Comparison of ENCODE assay signal across 19 cellular contexts in genomic region chr18:32301361-32301760, GRCh38.
DNase-seq lines count a peak whose midpoint lies in the region; ATAC-seq and TF ChIP-seq lines count a peak whose summit lies in the region.
"Had no signal": no experiment of that assay in that cellular context is flagged by ENCODE, and none has a peak within 500 bp of the region (broad histone marks: within the 10 kb centered on the region; RNA-seq: fewer than 3 reads in every experiment).

No MANE protein-coding gene starts in this region.

- peaks cover 16 to 23% of the 10 kb centered on the region in 2 donors for H3K4me1 ChIP-seq in gastrocnemius medialis
- no peaks in the 10 kb centered on the region for H3K4me1 ChIP-seq in mesendoderm (ENCODE audit: control insufficient read depth, low read depth, low read length)
- H3K4me1 ChIP-seq in colonic mucosa: peaks cover 4% of the 10 kb centered on the region

- H3K4ac ChIP-seq in mesendoderm (ENCODE audit: low read depth, low read length): no peak overlapping the region

- H3K9ac ChIP-seq in mesendoderm (ENCODE audit: low read length) (no peak overlapping the region), colonic mucosa (ENCODE audit: low read depth in 2 of 2, low read length in 2 of 2) (no peak overlapping the region)

- no peak overlapping the region for H2AK5ac ChIP-seq in mesendoderm (ENCODE audit: low read length)

- in situ Hi-C loops in gastrocnemius medialis (cut with MboI; ENCODE audit: low sequenced_read_pairs in 4 of 4): no loop called here

- H3K36me3 Mint-ChIP-seq in activated CD4-positive, alpha-beta T cell treated with anti-CD3 and anti-CD28 coated beads, Interleukin-2, amount 10 ng/mL, durations not matched to agents 24 days and 14 days (ENCODE audit: low read depth): no peaks in the 10 kb centered on the region
- no peaks in the 10 kb centered on the region for H3K36me3 Mint-ChIP-seq in T-cell

- no peak for TF ChIP-seq CTCF in coronary artery (IDR thresholded peaks at IDR 0.05)
- no peak for TF ChIP-seq CTCF in gastrocnemius medialis (IDR thresholded peaks at IDR 0.05 in 4 of 5, conservative IDR thresholded peaks at IDR 0.05 in 1 of 5)
- TF ChIP-seq CTCF in colonic mucosa (IDR thresholded peaks at IDR 0.05): no peak

- DNase-seq in Right ventricle myocardium superior: no peak
- DNase-seq in Right ventricle myocardium inferior (ENCODE audit: missing footprints): no peak
- DNase-seq in coronary artery (ENCODE audit: low spot score): no peak
- no peak for DNase-seq in gastrocnemius medialis
- no peak for DNase-seq in mesendoderm
- DNase-seq in colonic mucosa: no peak
- DNase-seq in activated CD4-positive, alpha-beta T cell treated with anti-CD3 and anti-CD28 coated beads, Interleukin-2, amount 10 ng/mL, durations not matched to agents 24 days and 14 days: no peak
- no peak for DNase-seq in T-cell
- DNase-seq: activated naive CD4-positive, alpha-beta T cell treated with Interleukin-2 at 50 U/mL for 16 hours; activated T-cell treated with anti-CD3 and anti-CD28 coated beads, Interleukin-2, amount 50 U/mL, for 4 hours; AML-193; caudate nucleus; GF-D8; Karpas-422; NCI-H510A had no signal

- H2BK5ac ChIP-seq in mesendoderm (ENCODE audit: low read length): no peak overlapping the region

- H3K36me3 ChIP-seq in gastrocnemius medialis (no peaks in the 10 kb centered on the region), mesendoderm (ENCODE audit: control insufficient read depth, insufficient read depth, low read length) (no peaks in the 10 kb centered on the region), colonic mucosa (no peaks in the 10 kb centered on the region)
- H3K36me3 ChIP-seq: neutrophil, SJSA1 had no signal

- no peak overlapping the region for H2BK120ac ChIP-seq in mesendoderm (ENCODE audit: low read depth, low read length)

- no peak overlapping the region for H4K5ac ChIP-seq in mesendoderm (ENCODE audit: low read length)

- no CpG with 5 or more reads among the region's 4 CpGs for WGBS in mesendoderm (ENCODE audit: extremely low coverage, insufficient coverage, low lambda C conversion rate)

- H3K56ac ChIP-seq in mesendoderm (ENCODE audit: low read length): no peak overlapping the region

- no peak overlapping the region for H3K27ac Mint-ChIP-seq in activated CD4-positive, alpha-beta T cell treated with anti-CD3 and anti-CD28 coated beads, Interleukin-2, amount 10 ng/mL, durations not matched to agents 24 days and 14 days
- no peak overlapping the region for H3K27ac Mint-ChIP-seq in T-cell
- H3K27ac Mint-ChIP-seq: T-helper 1 cell treated with Interleukin-12 subunit alpha and Interleukin-12 subunit beta and Interleukin-4 antibody, amounts not matched to agents 30 μg/mL and 1 μg/mL, for 36 hours had no signal

- CTCF ChIA-PET in T-cell (lab: Charles Lee): no interaction called here

- H3K79me1 ChIP-seq in mesendoderm (ENCODE audit: low read length): no peaks in the 10 kb centered on the region

- no peaks in the 10 kb centered on the region for H3K27me3 ChIP-seq in gastrocnemius medialis
- no peaks in the 10 kb centered on the region for H3K27me3 ChIP-seq in mesendoderm (ENCODE audit: insufficient read depth, low read length, poor library complexity)
- H3K27me3 ChIP-seq in colonic mucosa: no peaks in the 10 kb centered on the region
- H3K27me3 ChIP-seq: SJSA1 had no signal

- H3K9me3 ChIP-seq in gastrocnemius medialis (no peaks in the 10 kb centered on the region), colonic mucosa (no peaks in the 10 kb centered on the region)
- H3K9me3 ChIP-seq: neutrophil, SJSA1 had no signal

- TF ChIP-seq POLR2A in gastrocnemius medialis (IDR thresholded peaks at IDR 0.05): no peak

- no peak overlapping the region for H3K23ac ChIP-seq in mesendoderm (ENCODE audit: low read length)

- POLR2A ChIA-PET in T-cell (lab: Charles Lee): no interaction called here

- H3K4me3 ChIP-seq in coronary artery: no peak overlapping the region
- H3K4me3 ChIP-seq in gastrocnemius medialis: no peak overlapping the region
- no peak overlapping the region for H3K4me3 ChIP-seq in mesendoderm (ENCODE audit: low read length)
- no peak overlapping the region for H3K4me3 ChIP-seq in colonic mucosa
- H3K4me3 ChIP-seq: SJSA1 had no signal

- ATAC-seq in Right ventricle myocardium superior (ENCODE audit: poor library complexity): peak; percentile 14
- no peak for ATAC-seq in Right ventricle myocardium inferior
- ATAC-seq in gastrocnemius medialis: no peak
- no peak for ATAC-seq in T-cell (replicated peaks in 1 of 4)

- H3K18ac ChIP-seq in mesendoderm (ENCODE audit: low read length): no peak overlapping the region

- no peaks in the 10 kb centered on the region for H3K9me3 Mint-ChIP-seq in activated CD4-positive, alpha-beta T cell treated with anti-CD3 and anti-CD28 coated beads, Interleukin-2, amount 10 ng/mL, durations not matched to agents 24 days and 14 days
- H3K9me3 Mint-ChIP-seq in T-cell: no peaks in the 10 kb centered on the region
- H3K9me3 Mint-ChIP-seq: activated T-cell treated with anti-CD3 and anti-CD28 coated beads, Interleukin-2, amount 50 U/mL, for 4 hours; T-helper 1 cell treated with Interleukin-12 subunit alpha and Interleukin-12 subunit beta and Interleukin-4 antibody, amounts not matched to agents 30 μg/mL and 1 μg/mL, for 36 hours had no signal

- no peaks in the 10 kb centered on the region for H3K27me3 Mint-ChIP-seq in activated CD4-positive, alpha-beta T cell treated with anti-CD3 and anti-CD28 coated beads, Interleukin-2, amount 10 ng/mL, durations not matched to agents 24 days and 14 days
- H3K27me3 Mint-ChIP-seq in T-cell: peaks cover 8 to 23% of the 10 kb centered on the region in 2 donors

- H2BK15ac ChIP-seq in mesendoderm (replicated peaks; ENCODE audit: low read depth): no peak overlapping the region

- peak overlapping the region; percentile 65 to 69 for H3K27ac ChIP-seq in coronary artery
- H3K27ac ChIP-seq in gastrocnemius medialis: peak overlapping the region; percentile 66 to 85 (median 78)
- no peak overlapping the region for H3K27ac ChIP-seq in mesendoderm (ENCODE audit: low read depth, low read length)
- no peak overlapping the region for H3K27ac ChIP-seq in colonic mucosa
- H3K27ac ChIP-seq: 22Rv1, neutrophil had no signal

- intact Hi-C loops in Right ventricle myocardium superior (cut with DNase I): no loop called here
- intact Hi-C loops in Right ventricle myocardium inferior (cut with DNase I): no loop called here
- intact Hi-C loops in gastrocnemius medialis (cut with DNase I; ENCODE audit: low total_unique reads): loop anchor here (5.0 to 10.0 kb wide), 3 partner anchors 61 to 207 kb away; partner anchors contain the start of gene RNF138
- intact Hi-C loops in colonic mucosa (cut with DNase I): no loop called here
- intact Hi-C loops in activated CD4-positive, alpha-beta T cell treated with anti-CD3 and anti-CD28 coated beads, Interleukin-2, amount 10 ng/mL, durations not matched to agents 24 days and 14 days (cut with micrococcal nuclease): no loop called here

- H3K4me3 Mint-ChIP-seq in activated CD4-positive, alpha-beta T cell treated with anti-CD3 and anti-CD28 coated beads, Interleukin-2, amount 10 ng/mL, durations not matched to agents 24 days and 14 days: no peak overlapping the region
- H3K4me3 Mint-ChIP-seq in T-cell: no peak overlapping the region
- H3K4me3 Mint-ChIP-seq: activated T-cell treated with anti-CD3 and anti-CD28 coated beads, Interleukin-2, amount 50 U/mL, for 4 hours; T-helper 1 cell treated with Interleukin-12 subunit alpha and Interleukin-12 subunit beta and Interleukin-4 antibody, amounts not matched to agents 30 μg/mL and 1 μg/mL, for 36 hours had no signal

- no peaks in the 10 kb centered on the region for H3K4me1 Mint-ChIP-seq in activated CD4-positive, alpha-beta T cell treated with anti-CD3 and anti-CD28 coated beads, Interleukin-2, amount 10 ng/mL, durations not matched to agents 24 days and 14 days
- no peaks in the 10 kb centered on the region for H3K4me1 Mint-ChIP-seq in T-cell

- no peak overlapping the region for H4K8ac ChIP-seq in mesendoderm (ENCODE audit: low read depth, low read length)

- no peaks in the 10 kb centered on the region for H3K79me2 ChIP-seq in mesendoderm (ENCODE audit: control insufficient read depth, insufficient read depth, low read length)

- no peak overlapping the region for H3K4me2 ChIP-seq in mesendoderm (ENCODE audit: low read length)

Comparison
In these comparisons a context has a peak if more than half of its experiments do, and no peak if none do; other contexts are left out.
1. H3K27ac ChIP-seq: peak in coronary artery (2 of 2) and gastrocnemius medialis (4 of 4); none in mesendoderm (single experiment) and colonic mucosa (single experiment).